In genomic region chr12:48189331-48190125, GRCh38 we compare ENCODE assay signal across 8 cellular contexts. TPM values are rescaled to one million over a fixed set of nuclear protein-coding genes. Genes with fewer than 3 reads are reported as not detected.
DNase-seq lines count a peak whose midpoint lies in the region; ATAC-seq, FAIRE-seq and TF ChIP-seq lines count a peak whose summit lies in the region.

No MANE protein-coding gene starts in this region.

- H3K4me3 Mint-ChIP-seq in activated T-helper 2 cell treated with anti-CD3 and anti-CD28 coated beads, Interferon-gamma antibody, Interleukin-2, Interleukin-4, amounts not matched to agents 10 μg/mL and 5 μg/mL and 100 μg/mL, durations not matched to agents 14 hours and 24 hours and 36 hours (ENCODE audit: low read depth), result no peak overlapping the region
- H3K4me3 Mint-ChIP-seq in osteocyte (ENCODE audit: unreplicated experiment), result no peak overlapping the region

- H3K27me3 Mint-ChIP-seq in activated T-helper 2 cell treated with anti-CD3 and anti-CD28 coated beads, Interferon-gamma antibody, Interleukin-2, Interleukin-4, amounts not matched to agents 10 μg/mL and 5 μg/mL and 100 μg/mL, durations not matched to agents 14 hours and 24 hours and 36 hours (ENCODE audit: low read depth), result peaks cover 64% of the 10 kb centered on the region
- H3K27me3 Mint-ChIP-seq in osteocyte (ENCODE audit: unreplicated experiment), result peaks cover 89% of the 10 kb centered on the region

- peaks cover 12% of the 10 kb centered on the region for H3K4me1 ChIP-seq in ACC112 (ENCODE audit: control insufficient read depth, insufficient read depth, low read length, unreplicated experiment)
- H3K4me1 ChIP-seq in foreskin keratinocyte, result peaks cover 5% of the 10 kb centered on the region
- H3K4me1 ChIP-seq in uterus, result no peaks in the 10 kb centered on the region

- H3K27ac ChIP-seq in ACC112 (ENCODE audit: low read depth, low read length), result no peak overlapping the region
- no peak overlapping the region for H3K27ac ChIP-seq in foreskin keratinocyte
- no peak overlapping the region for H3K27ac ChIP-seq in uterus

- TF ChIP-seq CTCF in foreskin keratinocyte (conservative IDR thresholded peaks at IDR 0.05), result peak; percentile 85
- peak; percentile 85 for TF ChIP-seq CTCF in osteocyte (IDR thresholded peaks at IDR 0.05)
- peak; percentile 83 to 89 (median 86) for TF ChIP-seq CTCF in uterus (IDR thresholded peaks at IDR 0.05)

- no peaks in the 10 kb centered on the region for H3K36me3 Mint-ChIP-seq in activated T-helper 2 cell treated with anti-CD3 and anti-CD28 coated beads, Interferon-gamma antibody, Interleukin-2, Interleukin-4, amounts not matched to agents 10 μg/mL and 5 μg/mL and 100 μg/mL, durations not matched to agents 14 hours and 24 hours and 36 hours (ENCODE audit: low read depth)
- H3K36me3 Mint-ChIP-seq in osteocyte (ENCODE audit: unreplicated experiment), result no peaks in the 10 kb centered on the region

- no peak overlapping the region for H3K27ac Mint-ChIP-seq in activated T-helper 2 cell treated with anti-CD3 and anti-CD28 coated beads, Interferon-gamma antibody, Interleukin-2, Interleukin-4, amounts not matched to agents 10 μg/mL and 5 μg/mL and 100 μg/mL, durations not matched to agents 14 hours and 24 hours and 36 hours
- H3K27ac Mint-ChIP-seq in osteocyte (ENCODE audit: unreplicated experiment), result no peak overlapping the region

- peak; percentile 94 for FAIRE-seq in GM12892 (lab: Jason Lieb, UNC)

- H3K4me3 ChIP-seq in ACC112 (ENCODE audit: low read depth, low read length), result peak overlapping the region; percentile 35; the same call in 1 of the 2 replicates
- H3K4me3 ChIP-seq in uterus, result no peak overlapping the region

- H3K9me3 ChIP-seq in uterus, result no peaks in the 10 kb centered on the region

- DNase-seq in GM12892 (ENCODE audit: insufficient read length) (no peak), KG1 (lab: John Stamatoyannopoulos, UW) (peak; percentile 40), RPMI7951 (ENCODE audit: low read depth) (peak; percentile 64), foreskin keratinocyte (peak in 1 of 2 donors; percentile 60), osteocyte (ENCODE audit: extremely low spot score, unreplicated experiment) (no peak), uterus (peak; percentile 59 to 75)
- DNase-seq in activated T-helper 2 cell treated with anti-CD3 and anti-CD28 coated beads, Interferon-gamma antibody, Interleukin-2, Interleukin-4, amounts not matched to agents 10 μg/mL and 5 μg/mL and 100 μg/mL, durations not matched to agents 14 hours and 24 hours and 36 hours (ENCODE audit: low spot score), result peak; percentile 52

- H2AFZ ChIP-seq in ACC112 (ENCODE audit: low read length, unreplicated experiment), result no peak overlapping the region

- no peaks in the 10 kb centered on the region for H3K9me3 Mint-ChIP-seq in activated T-helper 2 cell treated with anti-CD3 and anti-CD28 coated beads, Interferon-gamma antibody, Interleukin-2, Interleukin-4, amounts not matched to agents 10 μg/mL and 5 μg/mL and 100 μg/mL, durations not matched to agents 14 hours and 24 hours and 36 hours
- no peaks in the 10 kb centered on the region for H3K9me3 Mint-ChIP-seq in osteocyte (ENCODE audit: unreplicated experiment)

- intact Hi-C loops in activated T-helper 2 cell treated with anti-CD3 and anti-CD28 coated beads, Interferon-gamma antibody, Interleukin-2, Interleukin-4, amounts not matched to agents 10 μg/mL and 5 μg/mL and 100 μg/mL, durations not matched to agents 14 hours and 24 hours and 36 hours (cut with micrococcal nuclease), result loop anchor here (5.0 kb wide), 1 partner anchor 287 kb away; the partner anchor contains the start of gene VDR
- intact Hi-C loops in uterus (cut with DNase I; ENCODE audit: low total_unique reads), result no loop called here

- H3K79me2 ChIP-seq in ACC112 (ENCODE audit: control insufficient read depth, insufficient read depth, low read length, unreplicated experiment), result no peaks in the 10 kb centered on the region

- H3K27me3 ChIP-seq in ACC112 (ENCODE audit: insufficient read depth, low read length), result peaks cover 31% of the 10 kb centered on the region
- peaks cover 16% of the 10 kb centered on the region for H3K27me3 ChIP-seq in foreskin keratinocyte
- H3K27me3 ChIP-seq in uterus, result no peaks in the 10 kb centered on the region

- TF ChIP-seq POLR2A in GM12892 (IDR thresholded peaks at IDR 0.05; ENCODE audit: low read depth, low read length), result no peak
- TF ChIP-seq POLR2A in uterus (IDR thresholded peaks at IDR 0.05), result no peak

- peak; percentile 27 for ATAC-seq in foreskin keratinocyte

- H3K36me3 ChIP-seq in ACC112 (ENCODE audit: insufficient read depth, low read length) (no peaks in the 10 kb centered on the region), uterus (no peaks in the 10 kb centered on the region)

- H3K4me1 Mint-ChIP-seq in activated T-helper 2 cell treated with anti-CD3 and anti-CD28 coated beads, Interferon-gamma antibody, Interleukin-2, Interleukin-4, amounts not matched to agents 10 μg/mL and 5 μg/mL and 100 μg/mL, durations not matched to agents 14 hours and 24 hours and 36 hours (ENCODE audit: low read depth), result peaks cover 9% of the 10 kb centered on the region
- no peaks in the 10 kb centered on the region for H3K4me1 Mint-ChIP-seq in osteocyte (ENCODE audit: unreplicated experiment)

RNA-seq across cellular contexts. Expression of gene CCDC184, which starts 6.1 kb away (rescaled TPM):
- 0.15 TPM for polyA plus RNA-seq in GM12892 (2012; ENCODE audit: missing spikeins)
- 0.20 and 0.24 TPM in 2 replicates for total RNA-seq in RPMI7951 (2014; rRNA removed; shearing (Covaris generic))
- total RNA-seq in activated T-helper 2 cell treated with anti-CD3 and anti-CD28 coated beads, Interferon-gamma antibody, Interleukin-2, Interleukin-4, amounts not matched to agents 10 μg/mL and 5 μg/mL and 100 μg/mL, durations not matched to agents 14 hours and 24 hours and 36 hours, result 0.34 and 0.64 TPM in 2 replicates
- total RNA-seq in foreskin keratinocyte, result 0.35 and 1.4 TPM in 2 replicates
- 0.58 and 1.6 TPM in 2 replicates for polyA plus RNA-seq in foreskin keratinocyte
- total RNA-seq in osteocyte, result 0.29 and 0.32 TPM in 2 replicates
- 1 to 10 TPM in 3 of 4 donors, not detected in 1; 2.4 to 9.1 (median 2.7) TPM for total RNA-seq in uterus

RNA-seq across cellular contexts. Expression of gene OR10AD1, which starts 13.6 kb away (rescaled TPM):
- not detected for polyA plus RNA-seq in GM12892 (2012; ENCODE audit: missing spikeins)
- total RNA-seq in RPMI7951 (2014; rRNA removed; shearing (Covaris generic)), result not detected in 2 replicates
- not detected in 2 replicates for total RNA-seq in activated T-helper 2 cell treated with anti-CD3 and anti-CD28 coated beads, Interferon-gamma antibody, Interleukin-2, Interleukin-4, amounts not matched to agents 10 μg/mL and 5 μg/mL and 100 μg/mL, durations not matched to agents 14 hours and 24 hours and 36 hours
- not detected in 2 replicates for total RNA-seq in foreskin keratinocyte
- not detected in 2 replicates for polyA plus RNA-seq in foreskin keratinocyte
- total RNA-seq in osteocyte, result not detected in 2 replicates
- total RNA-seq in uterus, result not detected

RNA-seq across cellular contexts. Expression of gene ASB8, which starts 32.2 kb away (rescaled TPM):
- polyA plus RNA-seq in GM12892 (2012; ENCODE audit: missing spikeins), result 24.3 TPM
- 20.5 and 25.4 TPM in 2 replicates for total RNA-seq in RPMI7951 (2014; rRNA removed; shearing (Covaris generic))
- 32.5 and 33.1 TPM in 2 replicates for total RNA-seq in activated T-helper 2 cell treated with anti-CD3 and anti-CD28 coated beads, Interferon-gamma antibody, Interleukin-2, Interleukin-4, amounts not matched to agents 10 μg/mL and 5 μg/mL and 100 μg/mL, durations not matched to agents 14 hours and 24 hours and 36 hours
- total RNA-seq in foreskin keratinocyte, result 12.0 and 13.6 TPM in 2 replicates
- 6.7 and 7.6 TPM in 2 replicates for polyA plus RNA-seq in foreskin keratinocyte
- total RNA-seq in osteocyte, result 34.4 and 36.1 TPM in 2 replicates
- total RNA-seq in uterus, result 10 to 100 TPM; 22.3 to 50.9 (median 32.5) TPM

Comparison
In these comparisons a context has a peak if more than half of its experiments do, and no peak if none do; other contexts are left out.
1. DNase-seq: peak in KG1 (single experiment), RPMI7951 (single experiment), activated T-helper 2 cell treated with anti-CD3 and anti-CD28 coated beads, Interferon-gamma antibody, Interleukin-2, Interleukin-4, amounts not matched to agents 10 μg/mL and 5 μg/mL and 100 μg/mL, durations not matched to agents 14 hours and 24 hours and 36 hours (single experiment) and uterus (2 of 2); none in GM12892 (single experiment) and osteocyte (single experiment).
2. Peak in every context shown above with its lines, with median percentiles within 50 percentile points of each other: CTCF ChIP-seq.